ENCODE assay signal across 8 cellular contexts in the genomic region with DNA sequence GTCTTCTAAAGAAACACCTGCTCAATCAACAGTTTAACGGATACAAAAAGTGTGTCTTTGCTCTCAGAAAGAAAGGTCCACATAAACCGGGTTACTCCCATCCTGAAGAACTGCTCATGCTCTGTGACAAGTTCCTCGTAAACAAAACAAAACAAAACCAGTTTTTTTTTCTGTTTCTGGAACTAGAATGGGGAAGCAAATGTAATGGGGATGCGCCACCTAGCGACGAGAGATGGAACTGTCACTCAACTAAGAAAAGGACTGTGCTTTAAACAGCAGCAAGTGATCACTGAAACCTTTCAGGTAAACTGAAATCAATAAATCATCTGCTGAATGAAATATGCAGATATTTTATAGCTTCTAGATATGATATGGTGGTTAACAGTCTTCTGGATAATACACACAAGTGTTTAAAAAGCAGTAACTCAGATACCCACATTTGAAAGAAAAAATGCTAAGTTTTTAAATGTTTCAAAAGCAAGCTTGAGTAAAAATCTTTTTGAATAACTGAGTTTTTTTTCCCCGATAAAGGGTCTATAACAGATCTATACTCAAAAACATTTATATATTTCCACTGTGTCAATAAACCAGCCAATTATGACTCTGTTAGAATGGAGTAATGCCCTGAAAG. TPM values are rescaled to one million over a fixed set of nuclear protein-coding genes. Genes with fewer than 3 reads are reported as not detected.
DNase-seq lines count a peak whose midpoint lies in the region; ATAC-seq and TF ChIP-seq lines count a peak whose summit lies in the region.

No MANE protein-coding gene starts in this region.

- H3K4me3 ChIP-seq in BLaER1 (no peak overlapping the region), heart right ventricle (peak overlapping the region in 1 of 10 donors; percentile 7), rectal smooth muscle tissue (ENCODE audit: low read length) (no peak overlapping the region)

- H3K9me3 ChIP-seq in BLaER1 (no peaks in the 10 kb centered on the region), heart right ventricle (no peaks in the 10 kb centered on the region)

- H3K36me3 ChIP-seq in BLaER1 (peaks cover 48% of the 10 kb centered on the region), heart right ventricle (peaks cover 0 to 83% (median 29%) of the 10 kb centered on the region in 9 donors), rectal smooth muscle tissue (ENCODE audit: control insufficient read depth, insufficient read depth, low read length) (peaks cover 24% of the 10 kb centered on the region)

- H4K20me1 ChIP-seq in BLaER1, result peaks cover 43% of the 10 kb centered on the region

- peak overlapping the region; percentile 82 for H3K4me2 ChIP-seq in BLaER1

- 16 to 17% methylated on average over 7 of the region's 7 CpGs for WGBS in heart right ventricle, 2 donors

- DNase-seq in GM19240 (ENCODE audit: insufficient read length, low spot score) (peak; percentile 19), T-helper 1 cell (peak; percentile 47 to 77 (median 62)), amniotic epithelial cell (ENCODE audit: low read depth) (peak; percentile 62), heart right ventricle (peak; percentile 59 to 77)

- H3K9ac ChIP-seq in BLaER1, result peak overlapping the region; percentile 44
- no peak overlapping the region for H3K9ac ChIP-seq in rectal smooth muscle tissue (ENCODE audit: low read length)

- no peak for TF ChIP-seq POLR2A in GM18505 (IDR thresholded peaks at IDR 0.05; ENCODE audit: borderline replicate concordance, extremely low read depth, insufficient read depth, insufficient read length)

- H3K4me1 ChIP-seq in BLaER1 (peaks cover 51% of the 10 kb centered on the region), heart right ventricle (peaks cover 0 to 31% (median 22%) of the 10 kb centered on the region in 9 donors), rectal smooth muscle tissue (ENCODE audit: control insufficient read depth, insufficient read depth, low read length) (no peaks in the 10 kb centered on the region)

- H3K27ac ChIP-seq in BLaER1 (no peak overlapping the region), heart right ventricle (peak overlapping the region in 8 of 10 donors; percentile 14 to 81 (median 44)), rectal smooth muscle tissue (ENCODE audit: low read depth, low read length) (peak overlapping the region; percentile 7)

- H3K27me3 ChIP-seq in BLaER1 (no peaks in the 10 kb centered on the region), heart right ventricle (no peaks in the 10 kb centered on the region), rectal smooth muscle tissue (ENCODE audit: control insufficient read depth, insufficient read depth, low read length) (no peaks in the 10 kb centered on the region)

- intact Hi-C loops in heart right ventricle (cut with DNase I), result loop anchor here (1.0 to 10.0 kb wide), 9 partner anchors 96 to 344 kb away; partner anchors contain the start of gene SNRPA1 (in 2 of the 10)

- ATAC-seq in heart right ventricle, result peak; percentile 38 to 84 (median 73)
- no peak for ATAC-seq in GM18505 (IDR thresholded peaks at IDR 0.05; ENCODE audit: unreplicated experiment)

- TF ChIP-seq CTCF in LNCAP (IDR thresholded peaks at IDR 0.05) (peak; percentile 94), heart right ventricle (IDR thresholded peaks at IDR 0.05) (peak; percentile 93 to 99 (median 95))

RNA-seq across cellular contexts. Expression of gene TM2D3, which starts 10.9 kb away (rescaled TPM):
- 10 to 100 TPM; 38.2 to 61.6 (median 49.5) TPM for total RNA-seq in heart right ventricle
- 10 to 100 TPM; 52.2 to 52.3 TPM for polyA plus RNA-seq in heart right ventricle
